32 cellular contexts compared by ENCODE assay signal in genomic region chr9:27665121-27665520, GRCh38.
DNase-seq lines count a peak whose midpoint lies in the region; ATAC-seq and TF ChIP-seq lines count a peak whose summit lies in the region.
"Had no signal": no experiment of that assay in that cellular context is flagged by ENCODE, and none has a peak within 500 bp of the region (broad histone marks: within the 10 kb centered on the region; RNA-seq: fewer than 3 reads in every experiment).

No MANE protein-coding gene starts in this region.

- WGBS in H9 (ENCODE audit: extremely low coverage, insufficient read length, low lambda C conversion rate): no CpG with 5 or more reads among the region's 6 CpGs

- peaks cover 2% of the 10 kb centered on the region; the same call in 1 of the 2 replicates for H3K4me1 ChIP-seq in H9 (ENCODE audit: insufficient read depth, low read length)
- H3K4me1 ChIP-seq in rectal smooth muscle tissue (ENCODE audit: control insufficient read depth, insufficient read depth, low read length): no peaks in the 10 kb centered on the region
- H3K4me1 ChIP-seq: parathyroid adenoma, Peyer's patch, spleen had no signal

- H2AK5ac ChIP-seq in H9 (ENCODE audit: insufficient read length, low read length): no peak overlapping the region

- H3K4me3 ChIP-seq in epithelial cell of esophagus (ENCODE audit: low read length) (no peak overlapping the region), rectal smooth muscle tissue (ENCODE audit: low read length) (peak overlapping the region; percentile 27)
- H3K4me3 ChIP-seq: neural progenitor cell, Peyer's patch, spleen had no signal

- no peak overlapping the region for H3K56ac ChIP-seq in H9 (ENCODE audit: insufficient read length, low read depth, low read length)

- no peaks in the 10 kb centered on the region for H3K9me3 Mint-ChIP-seq in H9
- H3K9me3 Mint-ChIP-seq: activated T-cell treated with anti-CD3 and anti-CD28 coated beads, Interleukin-2, amount 50 U/mL, for 4 hours; brain; IgD-negative memory B cell; neural progenitor cell; stimulated activated effector memory CD8-positive, alpha-beta T cell treated with anti-CD3 and anti-CD28 coated beads, Interleukin-12 subunit alpha, Interleukin-12 subunit beta, amount 100 ng/mL, for 72 hours; T-helper 2 cell treated with Interferon-gamma antibody and Interleukin-4, amounts not matched to agents 5 μg/mL and 100 μg/mL, for 36 hours had no signal

- H3T11ph ChIP-seq in H9 (ENCODE audit: low read length): no peak overlapping the region

- H3K18ac ChIP-seq in H9 (ENCODE audit: insufficient read length, low read depth, low read length): peak overlapping the region; percentile 50

- no peak overlapping the region for H2BK15ac ChIP-seq in H9 (ENCODE audit: low read depth, low read length)

- no peak overlapping the region for H2BK12ac ChIP-seq in H9 (ENCODE audit: insufficient read length, low read depth, low read length)

- no peaks in the 10 kb centered on the region for H3K23me2 ChIP-seq in H9 (ENCODE audit: insufficient read length, low read depth, low read length, poor library complexity, severe bottlenecking)

- H3K27me3 ChIP-seq in H9 (ENCODE audit: insufficient read depth, low read length): no peaks in the 10 kb centered on the region
- no peaks in the 10 kb centered on the region for H3K27me3 ChIP-seq in rectal smooth muscle tissue (ENCODE audit: control insufficient read depth, insufficient read depth, low read length)
- H3K27me3 ChIP-seq: neural progenitor cell, Peyer's patch had no signal

- no peak overlapping the region for H3K4me2 ChIP-seq in H9 (ENCODE audit: insufficient read depth, insufficient read length, low read length)
- H3K4me2 ChIP-seq: neural progenitor cell had no signal

- no peak overlapping the region for H3K23ac ChIP-seq in H9 (ENCODE audit: insufficient read length, low read depth, low read length)

- peaks cover 17% of the 10 kb centered on the region for H3K27me3 Mint-ChIP-seq in H9 (ENCODE audit: low read depth)
- H3K27me3 Mint-ChIP-seq: brain had no signal

- no peak for ATAC-seq in HG02973 (IDR thresholded peaks at IDR 0.05; ENCODE audit: unreplicated experiment)
- ATAC-seq: activated T-cell treated with anti-CD3 and anti-CD28 coated beads, Interleukin-2, amount 50 U/mL, for 4 hours; right cardiac atrium; stimulated activated effector memory CD8-positive, alpha-beta T cell treated with anti-CD3 and anti-CD28 coated beads, Interleukin-12 subunit alpha, Interleukin-12 subunit beta, amount 100 ng/mL, for 72 hours had no signal

- H2AFZ ChIP-seq in H9 (ENCODE audit: low read length): no peak overlapping the region
- H2AFZ ChIP-seq: neural progenitor cell, parathyroid adenoma had no signal

- intact Hi-C loops in cardiac septum (cut with DNase I): no loop called here

- DNase-seq in H9 (peak; percentile 32), NCI-H510A treated with DMSO at 0.1 percent for 48 hours (lab: John Stamatoyannopoulos, UW) (peak; percentile 34), epithelial cell of esophagus (ENCODE audit: low read depth) (peak; percentile 7), ACHN (no peak), cardiac septum (ENCODE audit: low spot score) (no peak)
- DNase-seq: activated CD4-positive, alpha-beta T cell treated with anti-CD3 and anti-CD28 coated beads, Interleukin-2, amount 50 U/mL, for 1 hour; activated T-cell treated with anti-CD3 and anti-CD28 coated beads, Interleukin-2, amount 50 U/mL, for 4 hours; effector CD4-positive, alpha-beta T cell; EL; erythroblast; GOT3; left cardiac atrium; mammary epithelial cell; NCI-H1048; NCI-H1930; NCI-H226; right cardiac atrium; SHP77 treated with DMSO at 0.1 percent for 48 hours; spleen; stimulated activated CD4-positive, alpha-beta T cell treated with anti-CD3 and anti-CD28 coated beads, Interleukin-2, amount 100 ng/mL, for 48 hours; substantia nigra had no signal

- in situ Hi-C loops in ACHN (cut with HindIII; ENCODE audit: low pct_ligation_motif_present, low pct_unique_long_range_greater_than_20kb, low sequenced_read_pairs): no loop called here

- H3K27ac Mint-ChIP-seq in H9: peak overlapping the region in 1 of 3 experiments; percentile 13; a peak in 2 of 7 replicates
- H3K27ac Mint-ChIP-seq: IgD-negative memory B cell; neural progenitor cell; stimulated activated effector memory CD8-positive, alpha-beta T cell treated with anti-CD3 and anti-CD28 coated beads, Interleukin-12 subunit alpha, Interleukin-12 subunit beta, amount 100 ng/mL, for 72 hours; T-helper 2 cell treated with Interferon-gamma antibody and Interleukin-4, amounts not matched to agents 5 μg/mL and 100 μg/mL, for 36 hours had no signal

- no peak overlapping the region for H2BK5ac ChIP-seq in H9 (ENCODE audit: insufficient read length, low read length)

- H4K8ac ChIP-seq in H9 (replicated peaks; ENCODE audit: insufficient read length, low read depth, low read length): no peak overlapping the region

- H3K79me1 ChIP-seq in H9 (ENCODE audit: insufficient read depth, low read depth, low read length, poor library complexity, severe bottlenecking): no peaks in the 10 kb centered on the region

- no peaks in the 10 kb centered on the region for H3K36me3 Mint-ChIP-seq in H9 (ENCODE audit: insufficient read depth in 1 of 3, low read depth in 3 of 3)
- H3K36me3 Mint-ChIP-seq: brain; IgD-negative memory B cell; neural progenitor cell; stimulated activated effector memory CD8-positive, alpha-beta T cell treated with anti-CD3 and anti-CD28 coated beads, Interleukin-12 subunit alpha, Interleukin-12 subunit beta, amount 100 ng/mL, for 72 hours had no signal

- H2BK20ac ChIP-seq in H9 (ENCODE audit: low read depth, low read length, poor library complexity, severe bottlenecking): no peak overlapping the region

- peaks cover 25 to 38% of the 10 kb centered on the region in 2 experiments for H3K4me1 Mint-ChIP-seq in H9
- H3K4me1 Mint-ChIP-seq: brain; stimulated activated effector memory CD8-positive, alpha-beta T cell treated with anti-CD3 and anti-CD28 coated beads, Interleukin-12 subunit alpha, Interleukin-12 subunit beta, amount 100 ng/mL, for 72 hours had no signal

- H3K79me2 ChIP-seq in H9 (ENCODE audit: insufficient read depth, low read length): no peaks in the 10 kb centered on the region
- H3K79me2 ChIP-seq: parathyroid adenoma had no signal

- TF ChIP-seq CTCF in H9 (conservative IDR thresholded peaks at IDR 0.05) (no peak), epithelial cell of esophagus (IDR thresholded peaks at IDR 0.05; ENCODE audit: insufficient read depth, low read depth, low read length, missing control alignments) (no peak)

- H3K4ac ChIP-seq in H9 (ENCODE audit: low read depth, low read length): no peak overlapping the region

- H3K27ac ChIP-seq in H9 (ENCODE audit: insufficient read length, low read depth, low read length) (no peak overlapping the region), rectal smooth muscle tissue (ENCODE audit: low read depth, low read length) (no peak overlapping the region)
- H3K27ac ChIP-seq: C4-2B, neural progenitor cell, parathyroid adenoma, spleen, VCaP had no signal

- no peak overlapping the region for H3K4me3 Mint-ChIP-seq in H9
- H3K4me3 Mint-ChIP-seq: activated T-cell treated with anti-CD3 and anti-CD28 coated beads, Interleukin-2, amount 50 U/mL, for 4 hours; brain; IgD-negative memory B cell; neural progenitor cell; stimulated activated effector memory CD8-positive, alpha-beta T cell treated with anti-CD3 and anti-CD28 coated beads, Interleukin-12 subunit alpha, Interleukin-12 subunit beta, amount 100 ng/mL, for 72 hours; T-helper 2 cell treated with Interferon-gamma antibody and Interleukin-4, amounts not matched to agents 5 μg/mL and 100 μg/mL, for 36 hours had no signal

- H3K9ac ChIP-seq in H9 (ENCODE audit: extremely low read depth, insufficient read length, low read length): no peak overlapping the region
- no peak overlapping the region for H3K9ac ChIP-seq in rectal smooth muscle tissue (ENCODE audit: low read length)
- H3K9ac ChIP-seq: neural progenitor cell, parathyroid adenoma had no signal

- no peaks in the 10 kb centered on the region for H4K20me1 ChIP-seq in H9 (ENCODE audit: control insufficient read depth, insufficient read depth, insufficient read length)

- H3K14ac ChIP-seq in H9 (ENCODE audit: insufficient read depth, low read length): no peak overlapping the region

- no peaks in the 10 kb centered on the region for H3K36me3 ChIP-seq in rectal smooth muscle tissue (ENCODE audit: control insufficient read depth, insufficient read depth, low read length)
- H3K36me3 ChIP-seq: neural progenitor cell, Peyer's patch, spleen had no signal

- no peaks in the 10 kb centered on the region for H3K9me3 ChIP-seq in H9 (ENCODE audit: control insufficient read depth, low read depth, low read length)
- H3K9me3 ChIP-seq: Peyer's patch, spleen had no signal

- no peak overlapping the region for H4K5ac ChIP-seq in H9 (ENCODE audit: insufficient read length, low read depth, low read length)

- H2BK120ac ChIP-seq in H9 (ENCODE audit: low read depth, low read length, poor library complexity, severe bottlenecking): no peak overlapping the region

- H4K91ac ChIP-seq in H9 (ENCODE audit: insufficient read length, low read depth, low read length): no peak overlapping the region

Comparison
In these comparisons a context has a peak if more than half of its experiments do, and no peak if none do; other contexts are left out.
1. DNase-seq: peak in H9 (single experiment), NCI-H510A treated with DMSO at 0.1 percent for 48 hours (single experiment) and epithelial cell of esophagus (single experiment); none in ACHN (single experiment) and cardiac septum (single experiment).